ENCODE assay signal across 4 cellular contexts in the genomic region with DNA sequence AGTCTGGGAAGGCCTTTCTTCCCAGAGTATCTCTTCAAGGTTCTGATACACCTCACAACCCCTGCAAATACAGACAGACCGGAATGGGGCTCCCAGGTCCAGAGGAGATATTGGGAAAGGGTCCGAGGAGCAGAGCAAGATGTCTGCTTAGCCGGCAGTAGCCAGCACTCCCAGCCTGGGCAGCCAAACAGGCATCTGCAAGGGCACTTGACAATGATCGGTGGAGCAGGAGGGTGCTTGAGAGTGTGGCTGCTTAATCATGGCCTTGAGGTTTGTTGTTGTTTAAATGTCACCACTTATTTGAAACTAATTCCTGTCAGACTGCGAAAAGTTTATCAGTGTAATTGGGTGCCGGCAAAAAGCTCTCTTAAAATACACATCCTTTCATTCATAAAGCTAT. TPM values are rescaled to one million over a fixed set of nuclear protein-coding genes. Genes with fewer than 3 reads are reported as not detected.
"Had no signal": no experiment of that assay in that cellular context is flagged by ENCODE, and none has a peak within 500 bp of the region (broad histone marks: within the 10 kb centered on the region; RNA-seq: fewer than 3 reads in every experiment).

No MANE protein-coding gene starts in this region.

RNA-seq across cellular contexts. Expression of a gene that starts 15.0 kb away (rescaled TPM):
- total RNA-seq: HepG2, HT-29, HT1080, K562 had no signal
